11 cellular contexts compared by ENCODE assay signal in the genomic region with DNA sequence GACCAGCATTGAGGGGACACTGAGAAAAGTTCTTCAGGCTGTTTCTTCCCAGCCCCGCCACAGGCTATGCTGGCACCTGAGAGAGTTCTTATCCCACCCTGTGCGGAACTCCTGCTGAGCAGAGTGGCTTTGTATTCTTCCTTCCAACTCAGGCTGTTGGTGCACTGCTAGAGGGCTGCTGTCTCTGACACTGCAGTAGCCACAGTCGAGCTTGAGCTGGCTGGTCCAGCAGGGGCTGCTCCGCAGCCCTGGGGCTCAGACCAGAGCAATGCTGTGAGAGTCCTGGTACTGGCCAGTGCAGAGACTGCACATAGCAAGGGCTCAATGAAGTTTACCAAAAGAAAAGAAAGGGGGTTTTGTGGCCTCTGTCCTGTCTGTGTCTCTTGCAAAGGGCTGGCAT. TPM values are rescaled to one million over a fixed set of nuclear protein-coding genes. Genes with fewer than 3 reads are reported as not detected.
DNase-seq lines count a peak whose midpoint lies in the region; TF ChIP-seq lines count a peak whose summit lies in the region.
"Had no signal": no experiment of that assay in that cellular context is flagged by ENCODE, and none has a peak within 500 bp of the region (broad histone marks: within the 10 kb centered on the region; RNA-seq: fewer than 3 reads in every experiment).

No MANE protein-coding gene starts in this region.

- H3K27me3 ChIP-seq in adrenal gland (no peaks in the 10 kb centered on the region), transverse colon (no peaks in the 10 kb centered on the region)

- no peaks in the 10 kb centered on the region for H3K27me3 Mint-ChIP-seq in activated naive CD4-positive, alpha-beta T cell treated with anti-CD3 and anti-CD28 coated beads, Interleukin-2, amount 50 U/mL, for 24 hours
- no peaks in the 10 kb centered on the region for H3K27me3 Mint-ChIP-seq in mesothelial cell of epicardium (ENCODE audit: low read depth)

- peaks cover 64% of the 10 kb centered on the region for H3K4me1 Mint-ChIP-seq in activated naive CD4-positive, alpha-beta T cell treated with anti-CD3 and anti-CD28 coated beads, Interleukin-2, amount 50 U/mL, for 24 hours
- peaks cover 45% of the 10 kb centered on the region for H3K4me1 Mint-ChIP-seq in mesothelial cell of epicardium

- H3K9me3 ChIP-seq in adrenal gland (replicated peaks in 1 of 3) (no peaks in the 10 kb centered on the region), transverse colon (no peaks in the 10 kb centered on the region)

- no peak for TF ChIP-seq EP300 in transverse colon (IDR thresholded peaks at IDR 0.05; ENCODE audit: low read depth)

- peak overlapping the region; percentile 92 for H3K4me3 Mint-ChIP-seq in activated naive CD4-positive, alpha-beta T cell treated with anti-CD3 and anti-CD28 coated beads, Interleukin-2, amount 50 U/mL, for 24 hours
- H3K4me3 Mint-ChIP-seq in mesothelial cell of epicardium: peak overlapping the region; percentile 98

- H3K36me3 Mint-ChIP-seq in activated naive CD4-positive, alpha-beta T cell treated with anti-CD3 and anti-CD28 coated beads, Interleukin-2, amount 50 U/mL, for 24 hours: no peaks in the 10 kb centered on the region
- H3K36me3 Mint-ChIP-seq in mesothelial cell of epicardium: no peaks in the 10 kb centered on the region

- DNase-seq in activated naive CD4-positive, alpha-beta T cell (lab: John Stamatoyannopoulos, UW): no peak
- DNase-seq in adrenal gland: no peak
- DNase-seq in mesothelial cell of epicardium (ENCODE audit: low spot score in 2 of 2, unreplicated experiment in 2 of 2): no peak
- DNase-seq in transverse colon: no peak
- DNase-seq in H4 (ENCODE audit: low spot score): no peak
- no peak for DNase-seq in GM03348 (ENCODE audit: low spot score)
- DNase-seq in stimulated activated CD4-positive, alpha-beta T cell treated with anti-CD3 and anti-CD28 coated beads, Interleukin-12 subunit alpha, Interleukin-12 subunit beta, amount 100 ng/mL, for 4 hours: no peak
- DNase-seq: AML-193, KBM-7 had no signal

- in situ Hi-C loops in transverse colon (cut with MboI; ENCODE audit: low pct_ligation_motif_present in 1 of 4, low pct_unique_long_range_greater_than_20kb in 1 of 4, low sequenced_read_pairs in 3 of 4): no loop called here

- H3K27ac Mint-ChIP-seq in activated naive CD4-positive, alpha-beta T cell treated with anti-CD3 and anti-CD28 coated beads, Interleukin-2, amount 50 U/mL, for 24 hours: peak overlapping the region; percentile 76
- peak overlapping the region; percentile 64 for H3K27ac Mint-ChIP-seq in mesothelial cell of epicardium

- TF ChIP-seq POLR2A in adrenal gland (IDR thresholded peaks at IDR 0.05): no peak
- no peak for TF ChIP-seq POLR2A in transverse colon (IDR thresholded peaks at IDR 0.05)

- H3K4me3 ChIP-seq in adrenal gland (no peak overlapping the region), transverse colon (no peak overlapping the region)

- TF ChIP-seq CTCF in adrenal gland (IDR thresholded peaks at IDR 0.05): no peak
- no peak for TF ChIP-seq CTCF in mesothelial cell of epicardium (IDR thresholded peaks at IDR 0.05; ENCODE audit: unreplicated experiment)
- no peak for TF ChIP-seq CTCF in transverse colon (IDR thresholded peaks at IDR 0.05)

- H3K4me1 ChIP-seq in adrenal gland (replicated peaks in 1 of 2) (peaks cover 31 to 68% of the 10 kb centered on the region in 2 donors), transverse colon (peaks cover 38 to 79% (median 69%) of the 10 kb centered on the region in 4 donors)

- no peaks in the 10 kb centered on the region for H3K9me3 Mint-ChIP-seq in activated naive CD4-positive, alpha-beta T cell treated with anti-CD3 and anti-CD28 coated beads, Interleukin-2, amount 50 U/mL, for 24 hours
- H3K9me3 Mint-ChIP-seq in mesothelial cell of epicardium: no peaks in the 10 kb centered on the region

- H3K27ac ChIP-seq in adrenal gland: peak overlapping the region in 3 of 5 donors; percentile 52 to 96 (median 86)
- peak overlapping the region; percentile 87 to 91 (median 90) for H3K27ac ChIP-seq in transverse colon

- WGBS in adrenal gland, 4 donors: 70 to 100% (median 81%) methylated on average over 1 to 4 of the region's 4 CpGs
- WGBS in transverse colon (ENCODE audit: low coverage in 1 of 2), 2 donors: 83% methylated on average over 4 of the region's 4 CpGs; no CpG with 5 or more reads in 1 of the 2 donors

- intact Hi-C loops in adrenal gland (cut with DNase I) (no loop called here), transverse colon (cut with DNase I; ENCODE audit: low total_unique reads) (no loop called here)

- H3K36me3 ChIP-seq in adrenal gland (replicated peaks in 1 of 2) (no peaks in the 10 kb centered on the region), transverse colon (no peaks in the 10 kb centered on the region)

RNA-seq across cellular contexts. Expression of a gene that starts 3.6 kb away (rescaled TPM):
- 100 to 1,000 TPM; 109 to 275 (median 206) TPM for total RNA-seq in adrenal gland
- 100 to 1,000 TPM; 133 to 163 (median 157) TPM for polyA plus RNA-seq in adrenal gland
- total RNA-seq in mesothelial cell of epicardium: 155 to 159 TPM (median 156 TPM) in 3 replicates
- 100 to 1,000 TPM in 1 of 4 donors, 10 to 100 TPM in 3; 69.6 to 322 (median 74.8) TPM for total RNA-seq in transverse colon
- 127 and 141 TPM in 2 replicates for total RNA-seq in H4 (2014; rRNA removed; shearing (Covaris generic))

RNA-seq across cellular contexts. Expression of a gene that starts 29.3 kb away (rescaled TPM):
- total RNA-seq in adrenal gland (100 to 1,000 TPM in 7 of 8 donors, 10 to 100 TPM in 1; 81.7 to 468 (median 224) TPM), mesothelial cell of epicardium (166 to 179 TPM (median 177 TPM) in 3 replicates), transverse colon (100 to 1,000 TPM in 2 of 4 donors, 10 to 100 TPM in 2; 59.5 to 423 (median 122) TPM)
- polyA plus RNA-seq in adrenal gland: 100 to 1,000 TPM; 159 to 496 (median 451) TPM
- total RNA-seq in H4 (2014; rRNA removed; shearing (Covaris generic)): 5.9 and 8.9 TPM in 2 replicates

RNA-seq across cellular contexts. Expression of a gene that starts 34.6 kb away (rescaled TPM):
- 10 to 100 TPM in 1 of 8 donors, under 1 TPM in 5, not detected in 2; 0.07 to 48.8 (median 0.43) TPM for total RNA-seq in adrenal gland
- under 1 TPM; 0.05 to 0.30 (median 0.08) TPM for polyA plus RNA-seq in adrenal gland
- total RNA-seq in mesothelial cell of epicardium: 0.84 to 2.5 TPM (median 1.8 TPM) in 3 replicates
- not detected for total RNA-seq in transverse colon
- total RNA-seq in H4 (2014; rRNA removed; shearing (Covaris generic)): not detected in 2 replicates

RNA-seq across cellular contexts. Expression of a gene that starts 39.2 kb away (rescaled TPM):
- under 1 TPM in 3 of 8 donors, not detected in 5; 0.36 to 0.76 (median 0.60) TPM for total RNA-seq in adrenal gland
- polyA plus RNA-seq in adrenal gland: under 1 TPM; 0.09 to 0.64 (median 0.47) TPM
- total RNA-seq in mesothelial cell of epicardium: 0.38 to 0.51 TPM (median 0.50 TPM) in 3 replicates
- not detected for total RNA-seq in transverse colon
- total RNA-seq in H4 (2014; rRNA removed; shearing (Covaris generic)): not detected in 2 replicates

RNA-seq across cellular contexts. Expression of a gene that starts 48.2 kb away (rescaled TPM):
- total RNA-seq in adrenal gland (not detected), mesothelial cell of epicardium (0.27 to 0.98 TPM (median 0.55 TPM) in 3 replicates), transverse colon (not detected)
- polyA plus RNA-seq in adrenal gland: not detected
- not detected in 2 replicates for total RNA-seq in H4 (2014; rRNA removed; shearing (Covaris generic))
- total RNA-seq: lower leg skin had no signal
